22 cellular contexts compared by ENCODE assay signal in genomic region chr11:122168218-122168617, GRCh38. TPM values are rescaled to one million over a fixed set of nuclear protein-coding genes. Genes with fewer than 3 reads are reported as not detected.
"Had no signal": no experiment of that assay in that cellular context is flagged by ENCODE, and none has a peak within 500 bp of the region (broad histone marks: within the 10 kb centered on the region; RNA-seq: fewer than 3 reads in every experiment).

No MANE protein-coding gene starts in this region.

- H3K27ac ChIP-seq: left ventricle myocardium inferior, upper lobe of right lung had no signal

- ATAC-seq: activated CD4-positive, CD25-positive, alpha-beta regulatory T cell treated with anti-CD3 and anti-CD28 coated beads, Interleukin-2, amount 50 U/mL, for 24 hours; right cardiac atrium; stimulated activated effector memory CD8-positive, alpha-beta T cell treated with anti-CD3 and anti-CD28 coated beads, Interleukin-12 subunit alpha, Interleukin-12 subunit beta, amount 100 ng/mL, for 72 hours; upper lobe of right lung had no signal

- H3K27me3 ChIP-seq: upper lobe of right lung had no signal

- H3K4me1 ChIP-seq: left ventricle myocardium inferior, upper lobe of right lung had no signal

- H3K36me3 ChIP-seq: left ventricle myocardium inferior, thoracic aorta, upper lobe of right lung had no signal

- DNase-seq: activated CD4-positive, alpha-beta T cell treated with anti-CD3 and anti-CD28 coated beads, Interleukin-2, amount 50 U/mL, for 1 hour; activated CD8-positive, alpha-beta memory T cell treated with anti-CD3 and anti-CD28 coated beads for 24 hours; activated CD8-positive, alpha-beta memory T cell treated with anti-CD3 and anti-CD28 coated beads, Interleukin-2, amount 50 U/mL, for 48 hours; activated effector memory CD4-positive, alpha-beta T cell treated with Interleukin-2 at 50 U/mL for 16 hours; activated naive CD4-positive, alpha-beta T cell treated with anti-CD3 and anti-CD28 coated beads, Interleukin-2, amount 10 ng/mL, durations not matched to agents 7 days and 5 days; activated T-cell treated with anti-CD3 and anti-CD28 coated beads, Interleukin-2, amount 50 U/mL, for 48 hours; aorta; effector memory CD4-positive, alpha-beta T cell; head of caudate nucleus; kidney glomerular epithelial cell; left ventricle myocardium inferior; occipital lobe; right cardiac atrium; small intestine; stimulated activated CD4-positive, alpha-beta T cell treated with anti-CD3 and anti-CD28 coated beads, Interleukin-4, amount 100 ng/mL, for 24 hours; upper lobe of right lung had no signal

- H3K4me3 ChIP-seq: left ventricle myocardium inferior, thoracic aorta, upper lobe of right lung had no signal

- H3K9me3 ChIP-seq: left ventricle myocardium inferior, thoracic aorta, upper lobe of right lung had no signal

RNA-seq across cellular contexts. Expression of gene BLID, which starts 52.2 kb away (rescaled TPM):
- total RNA-seq: mononuclear cell, progenitor cell of endocrine pancreas, upper lobe of right lung had no signal
- polyA plus RNA-seq: neural cell, small intestine had no signal
